In the genomic region with DNA sequence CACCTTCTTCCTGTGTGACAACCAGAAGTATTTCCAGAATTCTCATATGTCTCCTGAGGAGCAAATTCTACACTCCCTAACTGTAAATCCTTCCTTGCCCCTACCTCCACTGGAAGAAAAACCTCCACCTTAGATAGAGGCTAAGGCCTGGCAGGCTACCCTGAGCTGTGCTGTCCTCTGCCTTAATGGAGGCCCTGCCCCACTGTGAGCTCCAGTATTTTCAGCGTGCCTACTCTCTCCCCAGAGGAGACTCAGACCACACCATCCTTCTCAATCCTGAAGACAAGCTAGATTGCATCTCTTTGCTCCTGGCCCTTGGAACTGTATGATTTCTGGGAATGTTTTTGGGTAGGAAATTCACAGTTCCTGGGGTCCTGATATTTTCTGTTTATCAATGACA, we compare ENCODE assay signal across 5 cellular contexts.
"Had no signal": no experiment of that assay in that cellular context is flagged by ENCODE, and none has a peak within 500 bp of the region (broad histone marks: within the 10 kb centered on the region; RNA-seq: fewer than 3 reads in every experiment).

No MANE protein-coding gene starts in this region.

- H3K27ac Mint-ChIP-seq: IgD-negative memory B cell had no signal

- DNase-seq: IMR-90, KBM-7 had no signal

- ATAC-seq: HepG2, K562 had no signal

- H3K4me3 Mint-ChIP-seq: IgD-negative memory B cell had no signal

- H3K36me3 Mint-ChIP-seq: IgD-negative memory B cell had no signal

- H3K4me1 Mint-ChIP-seq: IgD-negative memory B cell had no signal
